Comparison of ENCODE assay signal across 1 cellular context in genomic region chr12:21599143-21599999, GRCh38.
TF ChIP-seq lines count a peak whose summit lies in the region.

No MANE protein-coding gene starts in this region.

TF ChIP-seq in WTC11, 78 proteins besides CTCF, POLR2A, EP300 and RAD21 (continued from another document):
- TF ChIP-seq ERG (CRISPR knock-in tag; IDR thresholded peaks at IDR 0.05): no peak
- no peak for TF ChIP-seq ZNF263 (CRISPR knock-in tag; IDR thresholded peaks at IDR 0.05; ENCODE audit: low read depth)
- no peak for TF ChIP-seq FOXP4 (CRISPR knock-in tag; IDR thresholded peaks at IDR 0.05)
- no peak for TF ChIP-seq ZNF232 (CRISPR knock-in tag; IDR thresholded peaks at IDR 0.05)
- no peak for TF ChIP-seq USF2 (CRISPR knock-in tag; IDR thresholded peaks at IDR 0.05)
- no peak for TF ChIP-seq CBFB (CRISPR knock-in tag; IDR thresholded peaks at IDR 0.05; ENCODE audit: low read depth)
- TF ChIP-seq ZNF671 (CRISPR knock-in tag; IDR thresholded peaks at IDR 0.05): no peak
- TF ChIP-seq SMAD4 (CRISPR knock-in tag; IDR thresholded peaks at IDR 0.05): no peak
- no peak for TF ChIP-seq MAX (CRISPR knock-in tag; IDR thresholded peaks at IDR 0.05)
